In the genomic region with DNA sequence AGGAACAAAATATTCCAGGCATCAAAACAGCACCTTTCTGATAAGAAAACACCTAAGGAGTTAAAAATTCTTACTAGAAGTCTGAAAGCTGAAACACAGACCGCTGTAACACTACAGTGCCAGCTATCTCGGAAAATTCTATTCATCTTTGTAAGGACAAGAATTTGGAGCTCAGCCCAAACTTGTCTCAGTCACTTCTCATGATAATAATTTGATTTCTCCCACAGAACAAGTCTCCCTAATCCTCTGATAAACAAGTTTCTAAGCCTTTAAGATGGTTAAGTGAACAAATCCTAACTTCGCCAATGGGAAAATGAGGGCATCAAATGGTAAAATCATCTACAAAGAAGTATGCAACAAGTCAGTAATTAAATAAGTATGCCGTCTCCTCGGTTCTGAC, we compare ENCODE assay signal across 27 cellular contexts. TPM values are rescaled to one million over a fixed set of nuclear protein-coding genes. Genes with fewer than 3 reads are reported as not detected.
DNase-seq lines count a peak whose midpoint lies in the region; ATAC-seq and TF ChIP-seq lines count a peak whose summit lies in the region.
"Had no signal": no experiment of that assay in that cellular context is flagged by ENCODE, and none has a peak within 500 bp of the region (broad histone marks: within the 10 kb centered on the region; RNA-seq: fewer than 3 reads in every experiment).

No MANE protein-coding gene starts in this region.

- intact Hi-C loops in heart left ventricle (cut with DNase I) = loop anchor here in 3 of 10 donors (5.0 to 10.0 kb wide), 2 partner anchors 55 to 57 kb away; no protein-coding TSS in a partner anchor
- intact Hi-C loops in activated CD8-positive, alpha-beta T cell treated with anti-CD3 and anti-CD28 coated beads for 36 hours (cut with micrococcal nuclease) = no loop called here

- no peak for TF ChIP-seq POLR2A in heart left ventricle (IDR thresholded peaks at IDR 0.05)
- TF ChIP-seq POLR2A in tibial nerve (IDR thresholded peaks at IDR 0.05) = no peak

- peak overlapping the region in 9 of 12 donors; percentile 3 to 55 (median 18) for H3K27ac ChIP-seq in heart left ventricle
- H3K27ac ChIP-seq in right atrium auricular region = peak overlapping the region in 1 of 2 donors; percentile 65
- peak overlapping the region in 3 of 4 donors; percentile 7 to 55 (median 52) for H3K27ac ChIP-seq in tibial nerve
- H3K27ac ChIP-seq: A549, brain microvascular endothelial cell had no signal

- no peaks in the 10 kb centered on the region for H3K9me3 Mint-ChIP-seq in activated CD8-positive, alpha-beta T cell treated with anti-CD3 and anti-CD28 coated beads for 36 hours
- H3K9me3 Mint-ChIP-seq: effector memory CD8-positive, alpha-beta T cell; H9 had no signal

- H3K4me1 Mint-ChIP-seq in activated CD8-positive, alpha-beta T cell treated with anti-CD3 and anti-CD28 coated beads for 36 hours (ENCODE audit: low read depth) = peaks cover 4% of the 10 kb centered on the region

- peak in 1 of 2 donors; percentile 15 for TF ChIP-seq EP300 in tibial nerve (IDR thresholded peaks at IDR 0.05)

- ATAC-seq in heart left ventricle (peak in 1 of 4 donors; percentile 57), GM19023 (IDR thresholded peaks at IDR 0.05; ENCODE audit: unreplicated experiment) (no peak)
- ATAC-seq in activated CD8-positive, alpha-beta T cell treated with anti-CD3 and anti-CD28 coated beads for 36 hours = no peak
- ATAC-seq: A549; effector memory CD8-positive, alpha-beta T cell; left lobe of liver; naive thymus-derived CD4-positive, alpha-beta T cell had no signal

- H3K27me3 ChIP-seq in heart left ventricle (no peaks in the 10 kb centered on the region), right atrium auricular region (no peaks in the 10 kb centered on the region), tibial nerve (no peaks in the 10 kb centered on the region)
- H3K27me3 ChIP-seq: brain microvascular endothelial cell, heart right ventricle had no signal

- CTCF ChIA-PET in activated CD8-positive, alpha-beta T cell treated with anti-CD3 and anti-CD28 coated beads for 36 hours (lab: Charles Lee) = no interaction called here

- no peak overlapping the region for H3K4me3 Mint-ChIP-seq in activated CD8-positive, alpha-beta T cell treated with anti-CD3 and anti-CD28 coated beads for 36 hours
- H3K4me3 Mint-ChIP-seq: effector memory CD8-positive, alpha-beta T cell; H9; naive thymus-derived CD4-positive, alpha-beta T cell had no signal

- 34 to 37% (median 36%) methylated on average over 5 of the region's 5 CpGs for WGBS in heart left ventricle, 4 donors
- WGBS in tibial nerve, 2 donors = 35% methylated on average over 5 of the region's 5 CpGs

- no peaks in the 10 kb centered on the region for H3K36me3 Mint-ChIP-seq in activated CD8-positive, alpha-beta T cell treated with anti-CD3 and anti-CD28 coated beads for 36 hours (ENCODE audit: low read depth)

- H3K36me3 ChIP-seq in heart left ventricle = no peaks in the 10 kb centered on the region
- no peaks in the 10 kb centered on the region for H3K36me3 ChIP-seq in right atrium auricular region
- H3K36me3 ChIP-seq in tibial nerve = no peaks in the 10 kb centered on the region
- H3K36me3 ChIP-seq: brain microvascular endothelial cell, heart right ventricle had no signal

- no peak for DNase-seq in heart left ventricle
- DNase-seq in right atrium auricular region (ENCODE audit: low spot score) = no peak
- DNase-seq in amniotic epithelial cell (ENCODE audit: low read depth) = peak; percentile 87
- peak; percentile 42 for DNase-seq in fibroblast of the aortic adventitia (ENCODE audit: low read depth)
- DNase-seq in tibial nerve (ENCODE audit: low spot score in 2 of 2) = no peak
- no peak for DNase-seq in C1 segment of cervical spinal cord (lab: John Stamatoyannopoulos, UW)
- DNase-seq in activated CD8-positive, alpha-beta T cell treated with anti-CD3 and anti-CD28 coated beads for 36 hours = no peak
- DNase-seq: activated CD4-positive, alpha-beta T cell treated with anti-CD3 and anti-CD28 coated beads, Interleukin-2, amount 50 U/mL, for 48 hours; activated CD4-positive, CD25-positive, alpha-beta regulatory T cell; activated effector memory CD4-positive, alpha-beta T cell treated with anti-CD3 and anti-CD28 coated beads, Interleukin-2, amount 50 U/mL, for 16 hours; activated T-cell treated with anti-CD3 and anti-CD28 coated beads for 4 hours; brain microvascular endothelial cell; COR-L47; effector memory CD8-positive, alpha-beta T cell; EL; H9; heart right ventricle; naive thymus-derived CD4-positive, alpha-beta T cell; NCI-H1092; NCI-H187 treated with DMSO at 0.1 percent for 48 hours; NCI-H69; SHP77; small intestine; stimulated activated CD4-positive, alpha-beta T cell treated with anti-CD3 and anti-CD28 coated beads, Interleukin-2, amount 100 ng/mL, for 24 hours had no signal

- TF ChIP-seq CTCF in heart left ventricle (IDR thresholded peaks at IDR 0.05) (no peak), right atrium auricular region (IDR thresholded peaks at IDR 0.05) (no peak), fibroblast of the aortic adventitia (IDR thresholded peaks at IDR 0.05; ENCODE audit: insufficient read depth, low read length) (no peak), tibial nerve (IDR thresholded peaks at IDR 0.05) (no peak)
- no peak for TF ChIP-seq CTCF in activated CD8-positive, alpha-beta T cell treated with anti-CD3 and anti-CD28 coated beads for 36 hours (IDR thresholded peaks at IDR 0.05)

- POLR2A ChIA-PET in activated CD8-positive, alpha-beta T cell treated with anti-CD3 and anti-CD28 coated beads for 36 hours (lab: Charles Lee) = interaction anchor here (1.1 kb wide), 1 partner anchor 16 kb away, joined by 3 read pairs; no protein-coding TSS in a partner anchor

- no peak overlapping the region for H3K27ac Mint-ChIP-seq in activated CD8-positive, alpha-beta T cell treated with anti-CD3 and anti-CD28 coated beads for 36 hours
- H3K27ac Mint-ChIP-seq: effector memory CD8-positive, alpha-beta T cell; H9; naive thymus-derived CD4-positive, alpha-beta T cell had no signal

- H3K9me3 ChIP-seq in heart left ventricle (no peaks in the 10 kb centered on the region), right atrium auricular region (no peaks in the 10 kb centered on the region), tibial nerve (no peaks in the 10 kb centered on the region)
- H3K9me3 ChIP-seq: A549, heart right ventricle had no signal

- H3K4me3 ChIP-seq in heart left ventricle (no peak overlapping the region), right atrium auricular region (no peak overlapping the region), fibroblast of the aortic adventitia (ENCODE audit: low read depth, low read length) (no peak overlapping the region), tibial nerve (no peak overlapping the region)
- H3K4me3 ChIP-seq: A549, heart right ventricle had no signal

- H3K27me3 Mint-ChIP-seq in activated CD8-positive, alpha-beta T cell treated with anti-CD3 and anti-CD28 coated beads for 36 hours = no peaks in the 10 kb centered on the region
- H3K27me3 Mint-ChIP-seq: effector memory CD8-positive, alpha-beta T cell had no signal

- H3K4me1 ChIP-seq in heart left ventricle (peaks cover 0 to 76% (median 30%) of the 10 kb centered on the region in 12 donors), right atrium auricular region (peaks cover 0 to 53% of the 10 kb centered on the region in 2 donors), tibial nerve (peaks cover 0 to 74% (median 16%) of the 10 kb centered on the region in 4 donors)

RNA-seq across cellular contexts. Expression of a gene that starts 59.9 kb away (rescaled TPM):
- 100 to 1,000 TPM in 5 of 9 donors, 10 to 100 TPM in 4; 70.8 to 148 (median 102) TPM for total RNA-seq in heart left ventricle
- 100 to 1,000 TPM in 1 of 2 donors, 10 to 100 TPM in 1; 18.1 to 103 TPM for polyA plus RNA-seq in heart left ventricle
- total RNA-seq in right atrium auricular region = 100 to 1,000 TPM in 1 of 2 donors, 10 to 100 TPM in 1; 57.1 to 100 TPM
- 6.8 and 16.4 TPM in 2 replicates for total RNA-seq in fibroblast of the aortic adventitia (ENCODE audit: low replicate concordance)
- total RNA-seq in tibial nerve = 10 to 100 TPM; 29.8 to 56.4 (median 40.7) TPM
- total RNA-seq in activated CD8-positive, alpha-beta T cell treated with anti-CD3 and anti-CD28 coated beads for 36 hours = 1 to 10 TPM; 1.7 TPM

Comparison
In these comparisons a context has a peak if more than half of its experiments do, and no peak if none do; other contexts are left out.
1. DNase-seq: peak in amniotic epithelial cell (single experiment) and fibroblast of the aortic adventitia (single experiment); none in heart left ventricle (0 of 5), right atrium auricular region (single experiment), tibial nerve (0 of 2), C1 segment of cervical spinal cord (0 of 14) and activated CD8-positive, alpha-beta T cell treated with anti-CD3 and anti-CD28 coated beads for 36 hours (single experiment).